26 cellular contexts compared by ENCODE assay signal in genomic region chr15:69153067-69153466, GRCh38.
"Had no signal": no experiment of that assay in that cellular context is flagged by ENCODE, and none has a peak within 500 bp of the region (broad histone marks: within the 10 kb centered on the region; RNA-seq: fewer than 3 reads in every experiment).

No MANE protein-coding gene starts in this region.

- ATAC-seq: effector memory CD8-positive, alpha-beta T cell; esophagus mucosa; foreskin keratinocyte; gastrocnemius medialis; gastroesophageal sphincter; heart left ventricle; heart right ventricle had no signal

- H3K27ac ChIP-seq: colonic mucosa, coronary artery, epithelial cell of prostate, esophagus muscularis mucosa, esophagus squamous epithelium, foreskin keratinocyte, gastrocnemius medialis, gastroesophageal sphincter, heart left ventricle, heart right ventricle had no signal

- DNase-seq: colonic mucosa; cortex of kidney; dermis blood vessel endothelial cell; dorsolateral prefrontal cortex; effector CD4-positive, alpha-beta T cell; effector CD8-positive, alpha-beta T cell; effector memory CD4-positive, alpha-beta T cell; effector memory CD8-positive, alpha-beta T cell; endodermal cell; erythroblast; esophagus squamous epithelium; foreskin fibroblast; foreskin keratinocyte; foreskin melanocyte; gastrocnemius medialis; glutamatergic neuron; heart left ventricle; heart right ventricle had no signal

- H3K4me3 ChIP-seq: colonic mucosa, coronary artery, dorsolateral prefrontal cortex, esophagus muscularis mucosa, esophagus squamous epithelium, gastrocnemius medialis, gastroesophageal sphincter, heart left ventricle, heart right ventricle had no signal

- H3K4me1 ChIP-seq: colonic mucosa, esophagus muscularis mucosa, gastrocnemius medialis, gastroesophageal sphincter had no signal

- FAIRE-seq: colon, endometrium, frontal cortex had no signal

- H3K36me3 ChIP-seq: colonic mucosa, esophagus muscularis mucosa, esophagus squamous epithelium, gastrocnemius medialis, gastroesophageal sphincter, heart left ventricle, heart right ventricle had no signal

- H3K27me3 ChIP-seq: colonic mucosa, dorsolateral prefrontal cortex, heart left ventricle had no signal

- H3K9me3 ChIP-seq: colonic mucosa, esophagus muscularis mucosa, esophagus squamous epithelium, gastrocnemius medialis, gastroesophageal sphincter, heart left ventricle, heart right ventricle had no signal
